8 cellular contexts compared by ENCODE assay signal in genomic region chr4:80184053-80184790, GRCh38. TPM values are rescaled to one million over a fixed set of nuclear protein-coding genes. Genes with fewer than 3 reads are reported as not detected.
DNase-seq lines count a peak whose midpoint lies in the region; ATAC-seq, FAIRE-seq and TF ChIP-seq lines count a peak whose summit lies in the region.

No MANE protein-coding gene starts in this region.

- H3K36me3 ChIP-seq in WERI-Rb-1 (peaks cover 9% of the 10 kb centered on the region; the same call in 1 of the 2 replicates), bronchial epithelial cell (ENCODE audit: control insufficient read depth, insufficient read depth, low read length) (no peaks in the 10 kb centered on the region), kidney epithelial cell (ENCODE audit: control insufficient read depth, insufficient read depth, low read length) (no peaks in the 10 kb centered on the region)

- TF ChIP-seq CTCF in GM12874 (IDR thresholded peaks at IDR 0.05; ENCODE audit: insufficient read depth, low read depth, low read length) (peak; percentile 97), WERI-Rb-1 (IDR thresholded peaks at IDR 0.05; ENCODE audit: low read depth, low read length) (peak; percentile 90), bronchial epithelial cell (IDR thresholded peaks at IDR 0.05; ENCODE audit: insufficient read depth, low read length, severe bottlenecking) (peak; percentile 98), kidney epithelial cell (IDR thresholded peaks at IDR 0.05; ENCODE audit: insufficient read depth, low read length, poor library complexity, severe bottlenecking) (peak; percentile 76)

- ATAC-seq in HG02571 (IDR thresholded peaks at IDR 0.05; ENCODE audit: unreplicated experiment): peak; percentile 91

- H3K27ac ChIP-seq in WERI-Rb-1: peak overlapping the region; percentile 78

- H3K4me3 ChIP-seq in WERI-Rb-1 (ENCODE audit: low read depth, low read length) (peak overlapping the region; percentile 86), bronchial epithelial cell (ENCODE audit: low read depth, low read length) (peak overlapping the region; percentile 56), kidney epithelial cell (ENCODE audit: low read depth, low read length) (peak overlapping the region; percentile 43)

- no peak for FAIRE-seq in bronchial epithelial cell (lab: Jason Lieb, UNC)

- DNase-seq in MV-4-11 (lab: John Stamatoyannopoulos, UW) (peak; percentile 61), WERI-Rb-1 (peak; percentile 95), bronchial epithelial cell (ENCODE audit: low read depth) (peak; percentile 62), kidney epithelial cell (ENCODE audit: low read depth) (no peak), NCI-H1417 treated with DMSO at 0.1 percent for 48 hours (lab: John Stamatoyannopoulos, UW) (no peak)
- DNase-seq in stimulated activated CD4-positive, alpha-beta T cell treated with anti-CD3 and anti-CD28 coated beads, Interleukin-15, amount 100 ng/mL, for 24 hours: peak; percentile 95

- peaks cover 4% of the 10 kb centered on the region for H3K9me3 ChIP-seq in WERI-Rb-1 (ENCODE audit: severe bottlenecking)

- H3K27me3 ChIP-seq in WERI-Rb-1 (ENCODE audit: insufficient read depth, low read depth, severe bottlenecking) (no peaks in the 10 kb centered on the region), bronchial epithelial cell (ENCODE audit: control insufficient read depth, insufficient read depth, low read length) (no peaks in the 10 kb centered on the region), kidney epithelial cell (ENCODE audit: control insufficient read depth, insufficient read depth, low read length) (peaks cover 50% of the 10 kb centered on the region)

RNA-seq across cellular contexts. Expression of gene PRDM8, which starts 13.1 kb away (rescaled TPM):
- total RNA-seq in bronchial epithelial cell (0.26 and 0.53 TPM in 2 replicates), kidney epithelial cell (0.17 and 0.55 TPM in 2 replicates)

Comparison
In these comparisons a context has a peak if more than half of its experiments do, and no peak if none do; other contexts are left out.
1. DNase-seq: peak in MV-4-11 (single experiment), WERI-Rb-1 (single experiment), bronchial epithelial cell (single experiment) and stimulated activated CD4-positive, alpha-beta T cell treated with anti-CD3 and anti-CD28 coated beads, Interleukin-15, amount 100 ng/mL, for 24 hours (single experiment); none in kidney epithelial cell (single experiment) and NCI-H1417 treated with DMSO at 0.1 percent for 48 hours (single experiment).
2. Peak in every context shown above with its lines, with median percentiles within 50 percentile points of each other: CTCF ChIP-seq and H3K4me3 ChIP-seq.